ENCODE assay signal across 10 cellular contexts in genomic region chrX:149525903-149526302, GRCh38. TPM values are rescaled to one million over a fixed set of nuclear protein-coding genes. Genes with fewer than 3 reads are reported as not detected.
A peak's percentile ranks its signal among the peaks of the same experiment; 100 is the strongest.
DNase-seq lines count a peak whose midpoint lies in the region; ATAC-seq and TF ChIP-seq lines count a peak whose summit lies in the region.
"Not testable (repeated sequence)": the region's sequence is repeated elsewhere in the genome, so short reads cannot be mapped to it uniquely, and the experiment has no call there.
"Had no signal": no experiment of that assay in that cellular context is flagged by ENCODE, and none has a peak within 500 bp of the region (broad histone marks: within the 10 kb centered on the region; RNA-seq: fewer than 3 reads in every experiment).

No MANE protein-coding gene starts in this region.

- TF ChIP-seq POLR2A in upper lobe of left lung (IDR thresholded peaks at IDR 0.05) = not testable (repeated sequence)

- not testable (repeated sequence) for H3K9me3 ChIP-seq in KOPT-K1 (ENCODE audit: insufficient read depth, low read length, poor library complexity, severe bottlenecking); mucosa of descending colon; upper lobe of left lung

- TF ChIP-seq EP300 in upper lobe of left lung (IDR thresholded peaks at IDR 0.05) = not testable (repeated sequence)

- peak overlapping the region; percentile 60 for H3K4me3 Mint-ChIP-seq in central memory CD8-positive, alpha-beta T cell

- peak overlapping the region; percentile 57 for H3K27ac ChIP-seq in KOPT-K1 (ENCODE audit: low read depth, low read length, poor library complexity, severe bottlenecking)
- not testable (repeated sequence) for H3K27ac ChIP-seq in upper lobe of left lung

- not testable (repeated sequence) for TF ChIP-seq CTCF in mucosa of descending colon (IDR thresholded peaks at IDR 0.05); upper lobe of left lung (IDR thresholded peaks at IDR 0.05)

- peaks cover 21% of the 10 kb centered on the region for H3K4me1 Mint-ChIP-seq in central memory CD8-positive, alpha-beta T cell

- H3K4me3 ChIP-seq in mucosa of descending colon, upper lobe of left lung: not testable (repeated sequence)

- not testable (repeated sequence) for H3K9me3 Mint-ChIP-seq in central memory CD8-positive, alpha-beta T cell

- H3K36me3 Mint-ChIP-seq in central memory CD8-positive, alpha-beta T cell (ENCODE audit: insufficient read depth) = peaks cover 15% of the 10 kb centered on the region

- not testable (repeated sequence) for H3K36me3 ChIP-seq in KOPT-K1 (ENCODE audit: insufficient read depth, low read length); mucosa of descending colon (ENCODE audit: low read depth); upper lobe of left lung

- peak; percentile 22 for DNase-seq in activated CD4-positive, alpha-beta T cell treated with anti-CD3 and anti-CD28 coated beads, Interleukin-2, amount 50 U/mL, for 1 hour
- DNase-seq in central memory CD8-positive, alpha-beta T cell (ENCODE audit: low spot score in 2 of 2) = peak in 1 of 2 donors; percentile 53
- not testable (repeated sequence) for DNase-seq in mucosa of descending colon, upper lobe of left lung

- ATAC-seq in GM18858 (IDR thresholded peaks at IDR 0.05; ENCODE audit: unreplicated experiment) = peak; percentile 24
- ATAC-seq in GM21576 (IDR thresholded peaks at IDR 0.05; ENCODE audit: unreplicated experiment) = peak; percentile 58
- ATAC-seq in HG03066 (IDR thresholded peaks at IDR 0.05; ENCODE audit: low read depth, unreplicated experiment) = peak; percentile 49
- peak; percentile 49 for ATAC-seq in central memory CD8-positive, alpha-beta T cell (replicated peaks; ENCODE audit: extremely low read depth, poor library complexity, severe bottlenecking)
- ATAC-seq in mucosa of descending colon = peak; percentile 49
- peak; percentile 23 to 37 for ATAC-seq in upper lobe of left lung (ENCODE audit: low FRiP score in 2 of 2)

- H3K4me1 ChIP-seq in mucosa of descending colon (ENCODE audit: low read depth); upper lobe of left lung: not testable (repeated sequence)

- 57% methylated on average over 5 of the region's 5 CpGs; no CpG with 5 or more reads in 1 of the 2 donors for WGBS in upper lobe of left lung, 2 donors

- H3K27me3 ChIP-seq in upper lobe of left lung = not testable (repeated sequence)

- H3K27ac Mint-ChIP-seq in central memory CD8-positive, alpha-beta T cell (ENCODE audit: low read depth) = peak overlapping the region; percentile 96

- intact Hi-C loops in mucosa of descending colon (cut with DNase I, micrococcal nuclease) = not testable (repeated sequence)

- H3K27me3 Mint-ChIP-seq in central memory CD8-positive, alpha-beta T cell = not testable (repeated sequence)

RNA-seq across cellular contexts. Expression of gene EOLA1, which starts 14.9 kb away (rescaled TPM):
- total RNA-seq in mucosa of descending colon = 10 to 100 TPM; 29.1 to 36.9 (median 34.0) TPM
- total RNA-seq in upper lobe of left lung = 10 to 100 TPM; 12.2 to 30.5 (median 17.2) TPM

RNA-seq across cellular contexts. Expression of gene IDS, which starts 20.8 kb away (rescaled TPM):
- total RNA-seq in mucosa of descending colon (10 to 100 TPM; 38.7 to 84.3 (median 54.7) TPM), upper lobe of left lung (100 to 1,000 TPM in 3 of 6 donors, 10 to 100 TPM in 3; 77.5 to 130 (median 97.5) TPM)

RNA-seq across cellular contexts. Expression of gene HSFX3, which starts 23.8 kb away (rescaled TPM):
- total RNA-seq in mucosa of descending colon (not detected), upper lobe of left lung (not detected)
- total RNA-seq: H9, PC-9 had no signal
